In genomic region chr12:8197685-8198308, GRCh38 we compare ENCODE assay signal across 11 cellular contexts. TPM values are rescaled to one million over a fixed set of nuclear protein-coding genes. Genes with fewer than 3 reads are reported as not detected.
"Had no signal": no experiment of that assay in that cellular context is flagged by ENCODE, and none has a peak within 500 bp of the region (broad histone marks: within the 10 kb centered on the region; RNA-seq: fewer than 3 reads in every experiment).

No MANE protein-coding gene starts in this region.

RNA-seq across cellular contexts. Expression of gene FAM90A1, which starts 29.6 kb away (rescaled TPM):
- total RNA-seq: left lobe of liver; mammary epithelial cell; omental fat pad; pulmonary artery endothelial cell; T-helper 1 cell treated with Interleukin-12 subunit alpha and Interleukin-12 subunit beta and Interleukin-4 antibody, amounts not matched to agents 30 ng/mL and 1 ng/mL, for 36 hours had no signal
- polyA plus RNA-seq: mammary epithelial cell had no signal

RNA-seq across cellular contexts. Expression of gene ZNF705A, which starts 41.0 kb away (rescaled TPM):
- total RNA-seq: activated CD8-positive, alpha-beta T cell treated with anti-CD3 and anti-CD28 coated beads, Interleukin-2, amount 10 ng/mL, durations not matched to agents 7 days and 5 days; activated T-helper 1 cell treated with anti-CD3 and anti-CD28 coated beads, Interleukin-12 subunit alpha, Interleukin-12 subunit beta, Interleukin-2, Interleukin-4 antibody, amounts not matched to agents 30 ng/mL and 10 ng/mL and 1 ng/mL, durations not matched to agents 14 hours and 24 hours and 36 hours; body of pancreas; esophagus muscularis mucosa; left lobe of liver; mammary epithelial cell; mucosa of gallbladder; T-helper 1 cell treated with Interleukin-12 subunit alpha and Interleukin-12 subunit beta and Interleukin-4 antibody, amounts not matched to agents 30 ng/mL and 1 ng/mL, for 36 hours; ureter had no signal
- polyA plus RNA-seq: mammary epithelial cell had no signal
